Comparison of ENCODE assay signal across 8 cellular contexts in the genomic region with DNA sequence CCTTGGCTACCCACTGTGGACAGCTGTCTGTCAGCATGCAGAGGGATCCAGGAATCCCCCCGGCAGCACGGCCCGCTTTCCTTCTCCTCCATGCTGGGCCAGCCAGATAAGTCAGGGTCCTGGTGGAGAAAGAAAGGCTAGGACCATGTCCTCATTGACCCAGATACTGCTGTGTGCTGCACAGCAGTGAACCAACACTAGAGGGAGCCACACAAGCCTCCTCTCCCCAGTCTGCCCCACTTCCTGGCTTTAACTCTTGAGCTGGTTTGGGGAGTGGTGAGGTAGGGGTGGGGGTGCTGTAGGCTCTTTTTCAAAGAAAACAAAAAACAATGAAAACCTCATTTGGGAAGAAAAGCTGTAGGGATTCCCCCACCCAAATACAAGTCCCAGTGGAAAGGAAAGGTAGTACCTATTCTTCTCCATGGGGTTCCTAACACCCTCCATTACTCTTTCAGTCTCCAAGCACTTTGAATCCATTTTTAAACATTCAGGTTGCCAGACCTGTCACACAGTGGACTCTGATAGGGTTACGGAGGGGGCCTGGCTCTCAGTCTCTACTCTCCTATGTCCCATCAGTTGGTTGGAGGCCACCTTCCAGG.
A peak's percentile ranks its signal among the peaks of the same experiment; 100 is the strongest.
DNase-seq lines count a peak whose midpoint lies in the region; ATAC-seq lines count a peak whose summit lies in the region.

No MANE protein-coding gene starts in this region.

- H3K36me3 Mint-ChIP-seq in central memory CD8-positive, alpha-beta T cell (ENCODE audit: insufficient read depth) = no peaks in the 10 kb centered on the region
- no peaks in the 10 kb centered on the region for H3K36me3 Mint-ChIP-seq in memory B cell

- peak; percentile 63 for ATAC-seq in GM18868 (IDR thresholded peaks at IDR 0.05; ENCODE audit: unreplicated experiment)
- peak; percentile 46 for ATAC-seq in central memory CD8-positive, alpha-beta T cell (replicated peaks; ENCODE audit: extremely low read depth, poor library complexity, severe bottlenecking)
- peak; percentile 78 for ATAC-seq in memory B cell (ENCODE audit: low read depth)
- ATAC-seq in GM21423 (IDR thresholded peaks at IDR 0.05; ENCODE audit: unreplicated experiment) = no peak
- no peak for ATAC-seq in GM19467 (IDR thresholded peaks at IDR 0.05; ENCODE audit: unreplicated experiment)

- H3K27ac Mint-ChIP-seq in central memory CD8-positive, alpha-beta T cell (ENCODE audit: low read depth) = no peak overlapping the region
- no peak overlapping the region for H3K27ac Mint-ChIP-seq in memory B cell

- H3K27me3 Mint-ChIP-seq in central memory CD8-positive, alpha-beta T cell = peaks cover 34% of the 10 kb centered on the region
- peaks cover 13% of the 10 kb centered on the region for H3K27me3 Mint-ChIP-seq in memory B cell

- no peak overlapping the region for H3K4me3 Mint-ChIP-seq in central memory CD8-positive, alpha-beta T cell
- no peak overlapping the region for H3K4me3 Mint-ChIP-seq in memory B cell

- H3K4me1 Mint-ChIP-seq in central memory CD8-positive, alpha-beta T cell = no peaks in the 10 kb centered on the region
- H3K4me1 Mint-ChIP-seq in memory B cell = no peaks in the 10 kb centered on the region

- no peaks in the 10 kb centered on the region for H3K9me3 Mint-ChIP-seq in central memory CD8-positive, alpha-beta T cell
- no peaks in the 10 kb centered on the region for H3K9me3 Mint-ChIP-seq in memory B cell

- DNase-seq in AML-193 (lab: John Stamatoyannopoulos, UW) (peak; percentile 42 to 53), NOMO-1 (lab: John Stamatoyannopoulos, UW; ENCODE audit: unreplicated experiment in 2 of 2) (peak; percentile 10 to 23), memory B cell (ENCODE audit: low spot score in 2 of 2) (no peak), occipital lobe (lab: John Stamatoyannopoulos, UW) (no peak)
- no peak for DNase-seq in central memory CD8-positive, alpha-beta T cell (ENCODE audit: low spot score in 2 of 2)

Comparison
In these comparisons a context has a peak if more than half of its experiments do, and no peak if none do; other contexts are left out.
1. DNase-seq: peak in AML-193 (2 of 2) and NOMO-1 (2 of 2); none in central memory CD8-positive, alpha-beta T cell (0 of 2), memory B cell (0 of 2) and occipital lobe (single experiment).
2. ATAC-seq: peak in GM18868 (single experiment), central memory CD8-positive, alpha-beta T cell (single experiment) and memory B cell (single experiment); none in GM21423 (single experiment) and GM19467 (single experiment).